11 cellular contexts compared by ENCODE assay signal in genomic region chr3:21170964-21171363, GRCh38.
DNase-seq lines count a peak whose midpoint lies in the region; FAIRE-seq and TF ChIP-seq lines count a peak whose summit lies in the region.
"Had no signal": no experiment of that assay in that cellular context is flagged by ENCODE, and none has a peak within 500 bp of the region (broad histone marks: within the 10 kb centered on the region; RNA-seq: fewer than 3 reads in every experiment).

No MANE protein-coding gene starts in this region.

- H3K27ac ChIP-seq in breast epithelium (no peak overlapping the region), testis (no peak overlapping the region)

- no peak overlapping the region for H3K9ac ChIP-seq in Loucy (ENCODE audit: low read depth, low read length, poor library complexity, severe bottlenecking)

- no peak overlapping the region for H3K4me3 Mint-ChIP-seq in MCF 10A (ENCODE audit: unreplicated experiment)
- no peak overlapping the region for H3K4me3 Mint-ChIP-seq in chondrocyte (ENCODE audit: unreplicated experiment)
- H3K4me3 Mint-ChIP-seq: activated T-cell treated with anti-CD3 and anti-CD28 coated beads, Interleukin-2, amount 50 U/mL, for 4 hours had no signal

- POLR2A ChIA-PET in MCF 10A (lab: Yijun Ruan, JAX): interaction anchor here (0.6 kb wide), 1 partner anchor 1602 kb away, joined by 4 read pairs; no protein-coding TSS in a partner anchor

- WGBS in testis, 2 donors: 54 to 83% methylated on average over 1 of the region's 1 CpG

- no peaks in the 10 kb centered on the region for H3K4me1 ChIP-seq in breast epithelium
- no peaks in the 10 kb centered on the region for H3K4me1 ChIP-seq in Loucy (ENCODE audit: insufficient read depth, low read length, poor library complexity, severe bottlenecking)
- H3K4me1 ChIP-seq in testis: no peaks in the 10 kb centered on the region

- BruUV-seq in MCF 10A (replicated peaks; lab: Mats Ljungman, UMichigan): no TSS peak

- peak; percentile 41 for TF ChIP-seq CTCF in MCF 10A (IDR thresholded peaks at IDR 0.05; ENCODE audit: unreplicated experiment)
- no peak for TF ChIP-seq CTCF in breast epithelium (IDR thresholded peaks at IDR 0.05)
- TF ChIP-seq CTCF in Loucy (conservative IDR thresholded peaks at IDR 0.05; ENCODE audit: low read length): peak; percentile 53
- TF ChIP-seq CTCF in chondrocyte (IDR thresholded peaks at IDR 0.05): peak; percentile 66
- peak in 2 of 3 experiments; percentile 14 to 19 for TF ChIP-seq CTCF in testis (IDR thresholded peaks at IDR 0.05)

- H3K4me3 ChIP-seq in breast epithelium: no peak overlapping the region
- no peak overlapping the region for H3K4me3 ChIP-seq in Loucy (ENCODE audit: low read length, poor library complexity, severe bottlenecking)
- H3K4me3 ChIP-seq in testis: no peak overlapping the region

- CTCF ChIA-PET in MCF 10A (lab: Yijun Ruan, JAX): interaction anchor here (0.6 to 1.1 kb wide), 2 partner anchors 11 to 310 kb away, joined by 3 to 6 read pairs; no protein-coding TSS in a partner anchor

- H3K9me3 Mint-ChIP-seq in MCF 10A (ENCODE audit: unreplicated experiment): peaks cover 3% of the 10 kb centered on the region
- H3K9me3 Mint-ChIP-seq in chondrocyte (ENCODE audit: low read depth): peaks cover 10% of the 10 kb centered on the region

- no peak overlapping the region for H2AFZ ChIP-seq in Loucy (ENCODE audit: low read length)

- H3K79me2 ChIP-seq in Loucy (ENCODE audit: insufficient read depth, low read length): no peaks in the 10 kb centered on the region

- no peaks in the 10 kb centered on the region for H3K9me2 ChIP-seq in Loucy (replicated peaks; ENCODE audit: low read depth, low read length)

- H3K36me3 ChIP-seq in breast epithelium (no peaks in the 10 kb centered on the region), Loucy (ENCODE audit: insufficient read depth, low read length) (no peaks in the 10 kb centered on the region), testis (ENCODE audit: low read depth, missing control alignments) (no peaks in the 10 kb centered on the region)

- peaks cover under 1 to 4% of the 10 kb centered on the region in 2 donors for H3K9me3 ChIP-seq in breast epithelium
- H3K9me3 ChIP-seq in Loucy (ENCODE audit: insufficient read depth, low read depth, low read length): no peaks in the 10 kb centered on the region
- H3K9me3 ChIP-seq in testis: no peaks in the 10 kb centered on the region

- H3K36me3 Mint-ChIP-seq in MCF 10A (ENCODE audit: insufficient read depth, unreplicated experiment): no peaks in the 10 kb centered on the region
- no peaks in the 10 kb centered on the region for H3K36me3 Mint-ChIP-seq in chondrocyte (ENCODE audit: low read depth)

- intact Hi-C loops in MCF 10A (cut with micrococcal nuclease) (loop anchor here (1.0 kb wide), 1 partner anchor 25 kb away; no protein-coding TSS in a partner anchor), breast epithelium (cut with DNase I; ENCODE audit: low total_unique reads) (no loop called here), testis (cut with DNase I; ENCODE audit: low total_unique reads) (no loop called here)

- no peaks in the 10 kb centered on the region for H3K27me3 Mint-ChIP-seq in MCF 10A (ENCODE audit: insufficient read depth, unreplicated experiment)
- H3K27me3 Mint-ChIP-seq in chondrocyte (ENCODE audit: low read depth): no peaks in the 10 kb centered on the region

- FAIRE-seq in GM19239 (lab: Jason Lieb, UNC): no peak

- DNase-seq in MCF 10A (ENCODE audit: unreplicated experiment) (peak; percentile 34), breast epithelium (ENCODE audit: low spot score in 2 of 2) (no peak), chondrocyte (ENCODE audit: low spot score) (no peak), testis (peak; percentile 13), NCI-H2107 treated with DMSO at 0.1 percent for 48 hours (lab: John Stamatoyannopoulos, UW; ENCODE audit: unreplicated experiment) (no peak), GM19239 (ENCODE audit: insufficient read length, low spot score) (no peak), NCI-H2029 (lab: John Stamatoyannopoulos, UW) (no peak)
- DNase-seq: activated T-cell treated with anti-CD3 and anti-CD28 coated beads, Interleukin-2, amount 50 U/mL, for 4 hours; DMS153; NCI-H774 had no signal

- no peaks in the 10 kb centered on the region for H3K27me3 ChIP-seq in breast epithelium
- no peaks in the 10 kb centered on the region for H3K27me3 ChIP-seq in Loucy (ENCODE audit: insufficient read depth, low read length, poor library complexity, severe bottlenecking)
- H3K27me3 ChIP-seq in testis: no peaks in the 10 kb centered on the region

- no peak overlapping the region for H3K27ac Mint-ChIP-seq in MCF 10A (ENCODE audit: low read depth, unreplicated experiment)
- no peak overlapping the region for H3K27ac Mint-ChIP-seq in chondrocyte (ENCODE audit: unreplicated experiment)

- H3K4me1 Mint-ChIP-seq in MCF 10A (ENCODE audit: insufficient read depth, unreplicated experiment) (peaks cover 9% of the 10 kb centered on the region), chondrocyte (ENCODE audit: low read depth) (no peaks in the 10 kb centered on the region)

- no peak for TF ChIP-seq POLR2A in breast epithelium (IDR thresholded peaks at IDR 0.05)
- no peak for TF ChIP-seq POLR2A in testis (IDR thresholded peaks at IDR 0.05)

- H3K4me2 ChIP-seq in Loucy (ENCODE audit: low read depth, low read length, poor library complexity, severe bottlenecking): no peak overlapping the region

- H4K20me1 ChIP-seq in Loucy (ENCODE audit: insufficient read depth, low read length, poor library complexity, severe bottlenecking): no peaks in the 10 kb centered on the region

- H3F3A ChIP-seq in Loucy (ENCODE audit: low read depth): no peaks in the 10 kb centered on the region

Comparison
In these comparisons a context has a peak if more than half of its experiments do, and no peak if none do; other contexts are left out.
1. DNase-seq: peak in MCF 10A (single experiment) and testis (single experiment); none in breast epithelium (0 of 2), chondrocyte (single experiment), NCI-H2107 treated with DMSO at 0.1 percent for 48 hours (single experiment), GM19239 (single experiment) and NCI-H2029 (single experiment).
2. CTCF ChIP-seq: peak in MCF 10A (single experiment), Loucy (single experiment), chondrocyte (single experiment) and testis (2 of 3); none in breast epithelium (0 of 3).